1 cellular context compared by ENCODE assay signal in the genomic region with DNA sequence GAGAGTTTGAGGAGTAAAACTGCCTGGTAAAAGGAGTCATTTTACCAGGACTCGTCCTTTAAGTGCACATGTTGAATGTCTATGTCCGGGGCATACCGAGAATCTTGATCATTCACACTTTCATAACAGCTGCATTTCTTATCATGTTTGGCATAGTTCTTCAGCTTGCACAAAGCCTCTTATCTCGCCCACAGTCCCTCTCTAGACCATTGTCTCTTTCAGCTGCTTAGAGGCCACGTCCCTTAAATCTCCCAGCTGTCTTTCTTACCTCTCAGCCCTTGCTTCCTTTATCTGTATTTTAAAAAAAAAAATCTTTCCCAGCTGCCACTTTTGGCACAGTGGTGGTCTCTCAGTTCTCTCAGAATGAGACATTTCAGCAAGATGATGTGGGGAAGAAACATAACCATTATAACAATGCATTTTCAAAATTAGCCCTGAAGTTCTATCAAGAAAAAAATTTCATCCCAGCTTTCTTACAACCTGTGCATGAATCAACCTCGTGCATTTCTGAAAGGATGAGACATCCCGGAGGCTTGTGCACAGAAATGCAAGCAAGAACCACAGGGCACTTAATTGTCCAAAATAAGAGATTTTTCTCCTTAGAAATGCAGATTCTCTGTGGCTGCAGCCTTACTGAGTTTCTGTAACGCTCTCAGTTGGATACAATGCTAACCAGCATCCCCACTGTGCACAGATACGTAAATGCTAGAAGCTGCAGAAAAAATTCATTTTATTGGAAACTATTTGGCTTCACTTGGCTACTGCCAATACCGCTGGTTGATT.
TF ChIP-seq lines count a peak whose summit lies in the region.

No MANE protein-coding gene starts in this region.

TF ChIP-seq in K562, 482 proteins besides CTCF, POLR2A, EP300 and RAD21 (continued from another document):
- TF ChIP-seq ZNF584 (CRISPR knock-in tag; IDR thresholded peaks at IDR 0.05; ENCODE audit: low read depth) (0 out of 2 replicates have a peak, but pooled peaks have one; percentile 41), OTX1 (CRISPR knock-in tag; IDR thresholded peaks at IDR 0.05) (0 out of 2 replicates have a peak, but pooled peaks have one; percentile 62), TRIM24 (IDR thresholded peaks at IDR 0.05) (peak in 1 of 2 experiments; percentile 76; a peak in 1 of 4 replicates), KLF1 (tag; IDR thresholded peaks at IDR 0.05) (no peak), ARID1B (IDR thresholded peaks at IDR 0.05) (peak; percentile 73), ZNF766 (CRISPR knock-in tag; conservative IDR thresholded peaks at IDR 0.05) (peak; percentile 75; the same call in 1 of the 2 replicates)
- TF ChIP-seq, protein P1, sequence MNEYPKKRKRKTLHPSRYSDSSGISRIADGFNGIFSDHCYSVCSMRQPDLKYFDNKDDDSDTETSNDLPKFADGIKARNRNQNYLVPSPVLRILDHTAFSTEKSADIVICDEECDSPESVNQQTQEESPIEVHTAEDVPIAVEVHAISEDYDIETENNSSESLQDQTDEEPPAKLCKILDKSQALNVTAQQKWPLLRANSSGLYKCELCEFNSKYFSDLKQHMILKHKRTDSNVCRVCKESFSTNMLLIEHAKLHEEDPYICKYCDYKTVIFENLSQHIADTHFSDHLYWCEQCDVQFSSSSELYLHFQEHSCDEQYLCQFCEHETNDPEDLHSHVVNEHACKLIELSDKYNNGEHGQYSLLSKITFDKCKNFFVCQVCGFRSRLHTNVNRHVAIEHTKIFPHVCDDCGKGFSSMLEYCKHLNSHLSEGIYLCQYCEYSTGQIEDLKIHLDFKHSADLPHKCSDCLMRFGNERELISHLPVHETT (CRISPR knock-in tag; conservative IDR thresholded peaks at IDR 0.05 in 1 of 2, IDR thresholded peaks at IDR 0.05 in 1 of 2) = peak in 1 of 2 experiments; percentile 86; a peak in 2 of 4 replicates
- TF ChIP-seq, protein P2, sequence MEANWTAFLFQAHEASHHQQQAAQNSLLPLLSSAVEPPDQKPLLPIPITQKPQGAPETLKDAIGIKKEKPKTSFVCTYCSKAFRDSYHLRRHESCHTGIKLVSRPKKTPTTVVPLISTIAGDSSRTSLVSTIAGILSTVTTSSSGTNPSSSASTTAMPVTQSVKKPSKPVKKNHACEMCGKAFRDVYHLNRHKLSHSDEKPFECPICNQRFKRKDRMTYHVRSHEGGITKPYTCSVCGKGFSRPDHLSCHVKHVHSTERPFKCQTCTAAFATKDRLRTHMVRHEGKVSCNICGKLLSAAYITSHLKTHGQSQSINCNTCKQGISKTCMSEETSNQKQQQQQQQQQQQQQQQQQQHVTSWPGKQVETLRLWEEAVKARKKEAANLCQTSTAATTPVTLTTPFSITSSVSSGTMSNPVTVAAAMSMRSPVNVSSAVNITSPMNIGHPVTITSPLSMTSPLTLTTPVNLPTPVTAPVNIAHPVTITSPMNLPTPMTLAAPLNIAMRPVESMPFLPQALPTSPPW (CRISPR knock-in tag; IDR thresholded peaks at IDR 0.05) = peak; percentile 43; the same call in 1 of the 2 replicates
